Comparison of ENCODE assay signal across 1 cellular context in the genomic region with DNA sequence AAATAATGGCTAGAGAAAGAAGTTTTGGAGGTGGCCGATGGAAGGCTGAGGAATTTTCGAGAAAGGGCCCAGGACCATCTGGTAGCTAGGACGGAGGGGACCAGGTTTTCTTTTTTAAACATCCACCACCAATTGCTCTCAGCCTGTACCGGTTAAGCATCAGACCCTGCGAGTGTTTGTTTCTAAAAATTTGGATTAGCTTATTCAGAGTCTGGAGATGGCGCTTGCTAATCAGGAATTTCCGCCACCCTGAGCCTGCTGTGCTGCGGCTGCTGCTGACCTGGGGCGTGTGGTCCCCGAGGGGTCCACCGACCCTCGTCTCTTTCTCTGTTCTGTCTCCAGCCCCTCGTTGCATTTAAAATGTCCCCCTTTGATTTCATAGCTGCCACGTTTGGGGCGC.
A peak's percentile ranks its signal among the peaks of the same experiment; 100 is the strongest.
TF ChIP-seq lines count a peak whose summit lies in the region.

No MANE protein-coding gene starts in this region.

TF ChIP-seq in GM12878, 131 proteins besides CTCF, POLR2A, EP300 and RAD21:
- TF ChIP-seq GATAD2B (conservative IDR thresholded peaks at IDR 0.05; ENCODE audit: low read depth) (no peak), SIN3A (IDR thresholded peaks at IDR 0.05; ENCODE audit: low read depth, low read length) (peak; percentile 10; the same call in 1 of the 2 replicates), YY1 (IDR thresholded peaks at IDR 0.05; ENCODE audit: low read depth, low read length) (peak; percentile 11; the same call in 1 of the 2 replicates), HDAC6 (IDR thresholded peaks at IDR 0.05; ENCODE audit: unreplicated experiment) (no peak), RELA (IDR thresholded peaks at IDR 0.05; ENCODE audit: borderline replicate concordance, partially characterized antibody) (no peak)
- TF ChIP-seq, protein P1, sequence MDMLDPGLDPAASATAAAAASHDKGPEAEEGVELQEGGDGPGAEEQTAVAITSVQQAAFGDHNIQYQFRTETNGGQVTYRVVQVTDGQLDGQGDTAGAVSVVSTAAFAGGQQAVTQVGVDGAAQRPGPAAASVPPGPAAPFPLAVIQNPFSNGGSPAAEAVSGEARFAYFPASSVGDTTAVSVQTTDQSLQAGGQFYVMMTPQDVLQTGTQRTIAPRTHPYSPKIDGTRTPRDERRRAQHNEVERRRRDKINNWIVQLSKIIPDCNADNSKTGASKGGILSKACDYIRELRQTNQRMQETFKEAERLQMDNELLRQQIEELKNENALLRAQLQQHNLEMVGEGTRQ (IDR thresholded peaks at IDR 0.05; ENCODE audit: borderline replicate concordance, low read depth, low read length), result no peak
TF ChIP-seq in GM12878: peak in this region for 2.
